Comparison of ENCODE assay signal across 23 cellular contexts in genomic region chr4:105329081-105329480, GRCh38.
A peak's percentile ranks its signal among the peaks of the same experiment; 100 is the strongest.
DNase-seq lines count a peak whose midpoint lies in the region; ATAC-seq and TF ChIP-seq lines count a peak whose summit lies in the region.
"Had no signal": no experiment of that assay in that cellular context is flagged by ENCODE, and none has a peak within 500 bp of the region (broad histone marks: within the 10 kb centered on the region; RNA-seq: fewer than 3 reads in every experiment).

No MANE protein-coding gene starts in this region.

- no peaks in the 10 kb centered on the region for H3K79me2 ChIP-seq in neural cell (replicated peaks; ENCODE audit: insufficient read depth, low read length)

- no peak for DNase-seq in activated T-cell treated with anti-CD3 and anti-CD28 coated beads, Interleukin-2, amount 50 U/mL, for 72 hours
- DNase-seq in activated T-cell treated with anti-CD3 and anti-CD28 coated beads, Interleukin-2, amount 50 U/mL, for 1 hour = no peak
- DNase-seq in Kasumi-1 (lab: John Stamatoyannopoulos, UW) (peak; percentile 24 to 32), LoVo (ENCODE audit: low spot score) (no peak), NCI-H1436 treated with DMSO at 0.1 percent for 48 hours (lab: John Stamatoyannopoulos, UW) (no peak)
- no peak for DNase-seq in activated CD4-positive, alpha-beta T cell treated with anti-CD3 and anti-CD28 coated beads for 1 hour
- DNase-seq: AML-193, Calu3, DMS153, NCI-H1417, NCI-H187, NCI-H226, NCI-H510A treated with DMSO at 0.1 percent for 48 hours, NCI-H748 treated with DMSO at 0.1 percent for 48 hours, SHP77 treated with DMSO at 0.1 percent for 48 hours had no signal

- no peaks in the 10 kb centered on the region for H3K36me3 Mint-ChIP-seq in activated T-cell treated with anti-CD3 and anti-CD28 coated beads, Interleukin-2, amount 50 U/mL, for 72 hours (ENCODE audit: insufficient read depth in 2 of 2)
- H3K36me3 Mint-ChIP-seq in activated T-helper 17 cell treated with anti-CD3 and anti-CD28 coated beads, Interleukin-2, amount 50 U/mL, for 72 hours (ENCODE audit: low read depth) = no peaks in the 10 kb centered on the region

- H3K9ac ChIP-seq in neural cell (ENCODE audit: low read length) = peak overlapping the region; percentile 39
- H3K9ac ChIP-seq: KMS-11 had no signal

- peaks cover 13% of the 10 kb centered on the region for H3K4me1 Mint-ChIP-seq in activated T-cell treated with anti-CD3 and anti-CD28 coated beads, Interleukin-2, amount 50 U/mL, for 72 hours (ENCODE audit: low read depth)
- peaks cover 16% of the 10 kb centered on the region for H3K4me1 Mint-ChIP-seq in activated T-helper 17 cell treated with anti-CD3 and anti-CD28 coated beads, Interleukin-2, amount 50 U/mL, for 72 hours

- TF ChIP-seq RAD21 in neural cell (conservative IDR thresholded peaks at IDR 0.05) = no peak

- H4K20me1 ChIP-seq in neural cell (ENCODE audit: insufficient read depth) = no peaks in the 10 kb centered on the region

- peak overlapping the region; percentile 31 for H3K4me3 ChIP-seq in neural cell (ENCODE audit: low read length)
- H3K4me3 ChIP-seq: GM23338, HAP-1 had no signal

- H3K9me3 Mint-ChIP-seq in activated T-cell treated with anti-CD3 and anti-CD28 coated beads, Interleukin-2, amount 50 U/mL, for 72 hours = peaks cover 2 to 3% of the 10 kb centered on the region in 2 donors
- H3K9me3 Mint-ChIP-seq in activated T-helper 17 cell treated with anti-CD3 and anti-CD28 coated beads, Interleukin-2, amount 50 U/mL, for 72 hours = no peaks in the 10 kb centered on the region
- H3K9me3 Mint-ChIP-seq: CD8-positive, alpha-beta memory T cell; GM23338 had no signal

- no peaks in the 10 kb centered on the region for H3F3A ChIP-seq in neural cell (ENCODE audit: insufficient read depth, low read length, poor library complexity, severe bottlenecking)

- TF ChIP-seq CTCF in neural cell (IDR thresholded peaks at IDR 0.05; ENCODE audit: poor library complexity, severe bottlenecking) = no peak

- H3K36me3 ChIP-seq in neural cell (ENCODE audit: insufficient read depth, low read length) = no peaks in the 10 kb centered on the region
- H3K36me3 ChIP-seq: HAP-1 had no signal

- H3K27ac ChIP-seq in neural cell (ENCODE audit: low read length) = peak overlapping the region; percentile 86
- H3K27ac ChIP-seq: C4-2B, KMS-11, RWPE1 had no signal

- peak; percentile 93 for TF ChIP-seq EP300 in neural cell (conservative IDR thresholded peaks at IDR 0.05; ENCODE audit: poor library complexity, severe bottlenecking)

- H3K4me2 ChIP-seq in neural cell (ENCODE audit: low read length) = peak overlapping the region; percentile 53
- H3K4me2 ChIP-seq: KMS-11 had no signal

- peak overlapping the region; percentile 12 for H3K27ac Mint-ChIP-seq in activated T-cell treated with anti-CD3 and anti-CD28 coated beads, Interleukin-2, amount 50 U/mL, for 72 hours
- H3K27ac Mint-ChIP-seq in activated T-helper 17 cell treated with anti-CD3 and anti-CD28 coated beads, Interleukin-2, amount 50 U/mL, for 72 hours = peak overlapping the region; percentile 44
- H3K27ac Mint-ChIP-seq: CD8-positive, alpha-beta memory T cell; GM23338 had no signal

- H3K9me3 ChIP-seq in neural cell (ENCODE audit: low read length) = no peaks in the 10 kb centered on the region
- H3K9me3 ChIP-seq: HAP-1 had no signal

- no peaks in the 10 kb centered on the region for H3K27me3 ChIP-seq in neural cell (ENCODE audit: insufficient read depth, low read depth, low read length)

- no peak for ATAC-seq in activated T-cell treated with anti-CD3 and anti-CD28 coated beads, Interleukin-2, amount 50 U/mL, for 72 hours (replicated peaks in 1 of 2)
- peak; percentile 36 for ATAC-seq in activated T-helper 17 cell treated with anti-CD3 and anti-CD28 coated beads, Interleukin-2, amount 50 U/mL, for 72 hours (replicated peaks)
- ATAC-seq: GM23338 had no signal

- H2AFZ ChIP-seq in neural cell (ENCODE audit: low read depth, low read length) = no peak overlapping the region
- H2AFZ ChIP-seq: GM23338 had no signal

- no peak overlapping the region for H3K4me3 Mint-ChIP-seq in activated T-cell treated with anti-CD3 and anti-CD28 coated beads, Interleukin-2, amount 50 U/mL, for 72 hours
- H3K4me3 Mint-ChIP-seq in activated T-helper 17 cell treated with anti-CD3 and anti-CD28 coated beads, Interleukin-2, amount 50 U/mL, for 72 hours = peak overlapping the region; percentile 4
- H3K4me3 Mint-ChIP-seq: CD8-positive, alpha-beta memory T cell; GM23338 had no signal

- no peaks in the 10 kb centered on the region for H3K9me2 ChIP-seq in neural cell (ENCODE audit: insufficient read depth, low read length)

- H3K27me3 Mint-ChIP-seq in activated T-cell treated with anti-CD3 and anti-CD28 coated beads, Interleukin-2, amount 50 U/mL, for 72 hours (ENCODE audit: low read depth) = no peaks in the 10 kb centered on the region
- no peaks in the 10 kb centered on the region for H3K27me3 Mint-ChIP-seq in activated T-helper 17 cell treated with anti-CD3 and anti-CD28 coated beads, Interleukin-2, amount 50 U/mL, for 72 hours

TF ChIP-seq in neural cell, 6 proteins besides CTCF, POLR2A, EP300 and RAD21:
- TF ChIP-seq TAF1 (IDR thresholded peaks at IDR 0.05; ENCODE audit: low read depth) (peak; percentile 50), EZH2 (IDR thresholded peaks at IDR 0.05; ENCODE audit: borderline replicate concordance, insufficient read depth, low read length, poor library complexity, severe bottlenecking) (no peak), REST (IDR thresholded peaks at IDR 0.05; ENCODE audit: borderline replicate concordance) (peak; percentile 88), POLR2AphosphoS5 (IDR thresholded peaks at IDR 0.05) (peak; percentile 86), SMC3 (conservative IDR thresholded peaks at IDR 0.05; ENCODE audit: poor library complexity) (peak; percentile 19), MXI1 (conservative IDR thresholded peaks at IDR 0.05; ENCODE audit: poor library complexity, severe bottlenecking) (peak; percentile 9)

Comparison
In these comparisons a context has a peak if more than half of its experiments do, and no peak if none do; other contexts are left out.
1. DNase-seq: peak in Kasumi-1 (2 of 2); none in activated T-cell treated with anti-CD3 and anti-CD28 coated beads, Interleukin-2, amount 50 U/mL, for 72 hours (0 of 2), activated T-cell treated with anti-CD3 and anti-CD28 coated beads, Interleukin-2, amount 50 U/mL, for 1 hour (single experiment), LoVo (single experiment), activated CD4-positive, alpha-beta T cell treated with anti-CD3 and anti-CD28 coated beads for 1 hour (single experiment) and NCI-H1436 treated with DMSO at 0.1 percent for 48 hours (single experiment).